In genomic region chr2:201139836-201140599, GRCh38 we compare ENCODE assay signal across 19 cellular contexts. TPM values are rescaled to one million over a fixed set of nuclear protein-coding genes. Genes with fewer than 3 reads are reported as not detected.
A peak's percentile ranks its signal among the peaks of the same experiment; 100 is the strongest.
DNase-seq lines count a peak whose midpoint lies in the region; ATAC-seq and TF ChIP-seq lines count a peak whose summit lies in the region.
"Had no signal": no experiment of that assay in that cellular context is flagged by ENCODE, and none has a peak within 500 bp of the region (broad histone marks: within the 10 kb centered on the region; RNA-seq: fewer than 3 reads in every experiment).

No MANE protein-coding gene starts in this region.

- H3K79me2 ChIP-seq in ACC112 (ENCODE audit: control insufficient read depth, insufficient read depth, low read length, unreplicated experiment) = peaks cover 14% of the 10 kb centered on the region

- H3K36me3 Mint-ChIP-seq in endothelial cell (ENCODE audit: low read depth, unreplicated experiment) = peaks cover 52% of the 10 kb centered on the region
- H3K36me3 Mint-ChIP-seq in natural killer cell treated with Interleukin-12 subunit alpha and Interleukin-12 subunit beta and Interleukin-15 and Interleukin-18, amount 100 ng/mL, for 72 hours = peaks cover 34% of the 10 kb centered on the region

- in situ Hi-C loops in GM13977 (cut with MboI; ENCODE audit: low pct_unique_long_range_greater_than_20kb, low sequenced_read_pairs, unreplicated experiment) = no loop called here

- H3K9me3 ChIP-seq in HUES6 (ENCODE audit: control insufficient read depth, insufficient read depth, low read depth, low read length) = no peaks in the 10 kb centered on the region
- H3K9me3 ChIP-seq: esophagus squamous epithelium, suprapubic skin had no signal

- H3K4me1 Mint-ChIP-seq in endothelial cell (ENCODE audit: unreplicated experiment) = peaks cover 32% of the 10 kb centered on the region
- peaks cover 33 to 45% of the 10 kb centered on the region in 2 donors for H3K4me1 Mint-ChIP-seq in natural killer cell treated with Interleukin-12 subunit alpha and Interleukin-12 subunit beta and Interleukin-15 and Interleukin-18, amount 100 ng/mL, for 72 hours (ENCODE audit: low read depth in 2 of 2)

- no peak overlapping the region for H2AFZ ChIP-seq in ACC112 (ENCODE audit: low read length, unreplicated experiment)

- peak overlapping the region; percentile 49 for H3K4me3 Mint-ChIP-seq in endothelial cell (ENCODE audit: unreplicated experiment)
- no peak overlapping the region for H3K4me3 Mint-ChIP-seq in natural killer cell treated with Interleukin-12 subunit alpha and Interleukin-12 subunit beta and Interleukin-15 and Interleukin-18, amount 100 ng/mL, for 72 hours

- H3K27ac ChIP-seq in ACC112 (ENCODE audit: low read depth, low read length) = peak overlapping the region; percentile 14; the same call in 1 of the 2 replicates
- no peak overlapping the region; the same call in 1 of the 2 replicates for H3K27ac ChIP-seq in HUES6 (ENCODE audit: low read depth, low read length)
- H3K27ac ChIP-seq: esophagus squamous epithelium, suprapubic skin had no signal

- H3K27ac Mint-ChIP-seq in endothelial cell (ENCODE audit: unreplicated experiment) = no peak overlapping the region
- H3K27ac Mint-ChIP-seq in natural killer cell treated with Interleukin-12 subunit alpha and Interleukin-12 subunit beta and Interleukin-15 and Interleukin-18, amount 100 ng/mL, for 72 hours = peak overlapping the region; percentile 57 to 76

- H3K9ac ChIP-seq in HUES6 (ENCODE audit: low read length) = peak overlapping the region; percentile 65

- no peak overlapping the region for H3K4me3 ChIP-seq in ACC112 (ENCODE audit: low read depth, low read length)
- peak overlapping the region; percentile 48 for H3K4me3 ChIP-seq in HUES6 (ENCODE audit: low read depth, low read length)
- H3K4me3 ChIP-seq: esophagus squamous epithelium, suprapubic skin had no signal

- no peak for ATAC-seq in natural killer cell treated with Interleukin-12 subunit alpha and Interleukin-12 subunit beta and Interleukin-15 and Interleukin-18, amount 100 ng/mL, for 72 hours
- ATAC-seq: naive thymus-derived CD4-positive, alpha-beta T cell had no signal

- H3K4me1 ChIP-seq in ACC112 (ENCODE audit: control insufficient read depth, insufficient read depth, low read length, unreplicated experiment) = peaks cover 17% of the 10 kb centered on the region
- H3K4me1 ChIP-seq in HUES6 (ENCODE audit: control insufficient read depth, insufficient read depth, low read length) = peaks cover 15% of the 10 kb centered on the region

- H3K27me3 Mint-ChIP-seq in endothelial cell (ENCODE audit: unreplicated experiment) = peaks cover 7% of the 10 kb centered on the region
- no peaks in the 10 kb centered on the region for H3K27me3 Mint-ChIP-seq in natural killer cell treated with Interleukin-12 subunit alpha and Interleukin-12 subunit beta and Interleukin-15 and Interleukin-18, amount 100 ng/mL, for 72 hours
- H3K27me3 Mint-ChIP-seq: naive thymus-derived CD4-positive, alpha-beta T cell had no signal

- H3K36me3 ChIP-seq in ACC112 (ENCODE audit: insufficient read depth, low read length) = peaks cover 55% of the 10 kb centered on the region
- H3K36me3 ChIP-seq in HUES6 (ENCODE audit: control insufficient read depth, insufficient read depth, low read length) = peaks cover 19% of the 10 kb centered on the region

- DNase-seq in endothelial cell (ENCODE audit: low spot score) (no peak), GM13977 (ENCODE audit: low spot score) (no peak), kidney glomerular epithelial cell (lab: John Stamatoyannopoulos, UW) (no peak), kidney tubule cell (ENCODE audit: low spot score) (no peak)
- DNase-seq in natural killer cell treated with Interleukin-12 subunit alpha and Interleukin-12 subunit beta and Interleukin-15 and Interleukin-18, amount 100 ng/mL, for 72 hours (ENCODE audit: low spot score) = no peak
- no peak for DNase-seq in stimulated activated CD4-positive, alpha-beta T cell treated with anti-CD3 and anti-CD28 coated beads, Interleukin-2, amount 100 ng/mL, for 24 hours
- DNase-seq: activated naive CD4-positive, alpha-beta T cell treated with Interleukin-2 at 50 U/mL for 16 hours; aorta; central memory CD4-positive, alpha-beta T cell; DMS153; esophagus squamous epithelium; naive thymus-derived CD4-positive, alpha-beta T cell; NCI-H187 treated with DMSO at 0.1 percent for 48 hours; NCI-H345; posterior cingulate gyrus; RPMI8226 had no signal

- H3K27me3 ChIP-seq in ACC112 (ENCODE audit: insufficient read depth, low read length) (no peaks in the 10 kb centered on the region), HUES6 (ENCODE audit: control insufficient read depth, insufficient read depth, low read length) (no peaks in the 10 kb centered on the region)
- H3K27me3 ChIP-seq: esophagus squamous epithelium, suprapubic skin had no signal

- no peaks in the 10 kb centered on the region for H3K9me3 Mint-ChIP-seq in endothelial cell (ENCODE audit: unreplicated experiment)
- no peaks in the 10 kb centered on the region for H3K9me3 Mint-ChIP-seq in natural killer cell treated with Interleukin-12 subunit alpha and Interleukin-12 subunit beta and Interleukin-15 and Interleukin-18, amount 100 ng/mL, for 72 hours
- H3K9me3 Mint-ChIP-seq: naive thymus-derived CD4-positive, alpha-beta T cell had no signal

- no peak for TF ChIP-seq CTCF in endothelial cell (IDR thresholded peaks at IDR 0.05; ENCODE audit: unreplicated experiment)
- TF ChIP-seq CTCF in GM13977 (IDR thresholded peaks at IDR 0.05; ENCODE audit: extremely low read depth, insufficient read depth, missing control alignments) = no peak

RNA-seq across cellular contexts. Expression of gene CFLAR, which starts 24.1 kb away (rescaled TPM):
- 241 TPM for total RNA-seq in endothelial cell (ENCODE audit: unreplicated experiment)
- total RNA-seq in natural killer cell treated with Interleukin-12 subunit alpha and Interleukin-12 subunit beta and Interleukin-15 and Interleukin-18, amount 100 ng/mL, for 72 hours = 100 to 1,000 TPM; 366 to 438 TPM

RNA-seq across cellular contexts. Expression of gene CASP10, which starts 42.9 kb away (rescaled TPM):
- 38.6 TPM for total RNA-seq in endothelial cell (ENCODE audit: unreplicated experiment)
- total RNA-seq in natural killer cell treated with Interleukin-12 subunit alpha and Interleukin-12 subunit beta and Interleukin-15 and Interleukin-18, amount 100 ng/mL, for 72 hours = 10 to 100 TPM; 17.5 to 23.0 TPM
